33 cellular contexts compared by ENCODE assay signal in genomic region chr3:130543322-130543721, GRCh38. TPM values are rescaled to one million over a fixed set of nuclear protein-coding genes. Genes with fewer than 3 reads are reported as not detected.
"Had no signal": no experiment of that assay in that cellular context is flagged by ENCODE, and none has a peak within 500 bp of the region (broad histone marks: within the 10 kb centered on the region; RNA-seq: fewer than 3 reads in every experiment).

No MANE protein-coding gene starts in this region.

- H2AFZ ChIP-seq: neural progenitor cell had no signal

- H3K27ac ChIP-seq: adrenal gland, left ventricle myocardium inferior, neural progenitor cell, stomach, suprapubic skin, vagina had no signal

- H3K36me3 Mint-ChIP-seq: activated naive CD8-positive, alpha-beta T cell; naive thymus-derived CD4-positive, alpha-beta T cell; neural progenitor cell; stimulated activated effector memory CD8-positive, alpha-beta T cell treated with anti-CD3 and anti-CD28 coated beads, Interleukin-12 subunit alpha, Interleukin-12 subunit beta, amount 100 ng/mL, for 72 hours had no signal

- ATAC-seq: activated CD4-positive, alpha-beta T cell treated with anti-CD3 and anti-CD28 coated beads for 36 hours; esophagus mucosa; naive thymus-derived CD4-positive, alpha-beta T cell; sciatic nerve; stimulated activated effector memory CD8-positive, alpha-beta T cell treated with anti-CD3 and anti-CD28 coated beads, Interleukin-12 subunit alpha, Interleukin-12 subunit beta, amount 100 ng/mL, for 72 hours had no signal

- H3K4me3 Mint-ChIP-seq: activated B cell treated with CpG ODN at 0.5 μM for 24 hours; activated CD4-positive, alpha-beta T cell treated with anti-CD3 and anti-CD28 coated beads for 36 hours; activated naive CD8-positive, alpha-beta T cell; activated T-cell treated with anti-CD3 and anti-CD28 coated beads, Interleukin-2, amount 50 U/mL, for 24 hours; central memory CD8-positive, alpha-beta T cell; naive thymus-derived CD4-positive, alpha-beta T cell; neural progenitor cell; stimulated activated effector memory CD8-positive, alpha-beta T cell treated with anti-CD3 and anti-CD28 coated beads, Interleukin-12 subunit alpha, Interleukin-12 subunit beta, amount 100 ng/mL, for 72 hours had no signal

- H3K27ac Mint-ChIP-seq: activated B cell treated with CpG ODN at 0.5 μM for 24 hours; activated CD4-positive, alpha-beta T cell treated with anti-CD3 and anti-CD28 coated beads for 36 hours; activated naive CD8-positive, alpha-beta T cell; activated T-cell treated with anti-CD3 and anti-CD28 coated beads, Interleukin-2, amount 50 U/mL, for 24 hours; activated T-helper 2 cell treated with anti-CD3 and anti-CD28 coated beads, Interferon-gamma antibody, Interleukin-2, Interleukin-4, amounts not matched to agents 10 μg/mL and 5 μg/mL and 100 μg/mL, durations not matched to agents 14 hours and 24 hours and 36 hours; naive thymus-derived CD4-positive, alpha-beta T cell; neural progenitor cell; stimulated activated effector memory CD8-positive, alpha-beta T cell treated with anti-CD3 and anti-CD28 coated beads, Interleukin-12 subunit alpha, Interleukin-12 subunit beta, amount 100 ng/mL, for 72 hours had no signal

- DNase-seq: activated B cell treated with CpG ODN at 0.5 μM for 24 hours; activated CD4-positive, alpha-beta T cell treated with anti-CD3 and anti-CD28 coated beads for 36 hours; activated CD4-positive, alpha-beta T cell treated with anti-CD3 and anti-CD28 coated beads, Interleukin-2, amount 50 U/mL, for 4 hours; activated CD8-positive, alpha-beta memory T cell treated with anti-CD3 and anti-CD28 coated beads for 24 hours; activated CD8-positive, alpha-beta memory T cell treated with anti-CD3 and anti-CD28 coated beads, Interleukin-2, amount 50 U/mL, for 4 hours; activated naive CD4-positive, alpha-beta T cell; activated T-cell treated with anti-CD3 and anti-CD28 coated beads, Interleukin-2, amount 50 U/mL, for 24 hours; adrenal gland; effector memory CD4-positive, alpha-beta T cell; glutamatergic neuron; hippocampal formation; left ventricle myocardium inferior; naive thymus-derived CD4-positive, alpha-beta T cell; small intestine; stimulated activated CD4-positive, alpha-beta T cell treated with anti-CD3 and anti-CD28 coated beads, Interleukin-2, amount 100 ng/mL, for 24 hours; stomach; trophoblast cell had no signal

- H3K4me1 ChIP-seq: adrenal gland, neural progenitor cell, stomach, suprapubic skin, vagina had no signal

- H3K9me3 Mint-ChIP-seq: activated T-cell treated with anti-CD3 and anti-CD28 coated beads, Interleukin-2, amount 50 U/mL, for 24 hours; activated T-helper 2 cell treated with anti-CD3 and anti-CD28 coated beads, Interferon-gamma antibody, Interleukin-2, Interleukin-4, amounts not matched to agents 10 μg/mL and 5 μg/mL and 100 μg/mL, durations not matched to agents 14 hours and 24 hours and 36 hours; central memory CD8-positive, alpha-beta T cell; stimulated activated effector memory CD8-positive, alpha-beta T cell treated with anti-CD3 and anti-CD28 coated beads, Interleukin-12 subunit alpha, Interleukin-12 subunit beta, amount 100 ng/mL, for 72 hours had no signal

- H3K9me3 ChIP-seq: adrenal gland, suprapubic skin, vagina had no signal

- H3K27me3 ChIP-seq: adrenal gland, neural progenitor cell, stomach, suprapubic skin, vagina had no signal

- H3K36me3 ChIP-seq: adrenal gland, left ventricle myocardium inferior, neural progenitor cell, stomach, suprapubic skin, vagina had no signal

- FAIRE-seq: astrocyte, colon, frontal cortex, small intestine, TTC549 had no signal

- H3K27me3 Mint-ChIP-seq: activated B cell treated with CpG ODN at 0.5 μM for 24 hours had no signal

- H3K4me1 Mint-ChIP-seq: activated B cell treated with CpG ODN at 0.5 μM for 24 hours; activated CD4-positive, alpha-beta T cell treated with anti-CD3 and anti-CD28 coated beads for 36 hours; central memory CD8-positive, alpha-beta T cell; naive thymus-derived CD4-positive, alpha-beta T cell; stimulated activated effector memory CD8-positive, alpha-beta T cell treated with anti-CD3 and anti-CD28 coated beads, Interleukin-12 subunit alpha, Interleukin-12 subunit beta, amount 100 ng/mL, for 72 hours had no signal

- H3K4me3 ChIP-seq: adrenal gland, left ventricle myocardium inferior, neural progenitor cell, stomach, suprapubic skin, vagina had no signal

- H3K9ac ChIP-seq: neural progenitor cell had no signal

- H3K4me2 ChIP-seq: neural progenitor cell had no signal

RNA-seq across cellular contexts. Expression of gene COL6A6, which starts 26.3 kb away (rescaled TPM):
- total RNA-seq: activated B cell treated with CpG ODN at 0.5 μM for 24 hours; activated CD4-positive, alpha-beta T cell treated with anti-CD3 and anti-CD28 coated beads for 36 hours; activated T-helper 2 cell treated with anti-CD3 and anti-CD28 coated beads, Interferon-gamma antibody, Interleukin-2, Interleukin-4, amounts not matched to agents 10 μg/mL and 5 μg/mL and 100 μg/mL, durations not matched to agents 14 hours and 24 hours and 36 hours; dermis microvascular lymphatic vessel endothelial cell; lung microvascular endothelial cell; renal cortical epithelial cell; vagina had no signal
- polyA plus RNA-seq: naive thymus-derived CD4-positive, alpha-beta T cell; stomach had no signal
